16 cellular contexts compared by ENCODE assay signal in the genomic region with DNA sequence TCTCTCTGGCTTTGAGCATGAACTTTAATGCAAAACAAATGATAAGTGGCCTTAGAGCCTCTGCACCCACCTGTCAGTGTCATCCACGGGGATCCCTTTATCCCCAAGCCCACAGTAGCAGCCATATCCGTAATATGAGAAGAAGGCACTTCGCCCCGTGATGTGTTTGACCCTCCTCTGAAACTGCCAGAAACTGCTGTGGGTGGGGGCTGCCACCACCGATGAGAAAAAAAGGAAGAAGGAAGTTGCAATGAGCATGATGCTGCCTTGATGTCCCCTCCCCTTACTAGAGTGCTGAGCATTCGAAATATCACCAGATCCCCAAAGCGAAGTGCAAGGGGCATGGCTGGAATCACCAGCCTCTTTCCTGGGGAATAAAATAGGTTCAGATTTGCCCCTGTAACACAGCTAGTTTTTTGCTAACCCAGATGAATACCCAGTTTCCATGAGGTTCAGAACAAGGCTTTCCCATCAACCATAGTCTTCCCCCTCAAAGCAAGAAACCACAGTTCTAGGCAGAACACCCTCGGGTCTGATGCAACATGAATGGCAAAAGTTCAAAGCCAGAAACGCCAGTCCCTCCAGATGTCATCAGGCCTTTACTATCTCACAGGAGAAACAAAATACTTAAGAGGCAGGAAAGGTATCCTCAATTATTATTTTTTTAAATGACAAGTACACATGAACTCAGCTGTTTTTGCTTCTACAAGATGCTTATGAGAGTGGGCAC. TPM values are rescaled to one million over a fixed set of nuclear protein-coding genes. Genes with fewer than 3 reads are reported as not detected.
DNase-seq lines count a peak whose midpoint lies in the region; ATAC-seq and TF ChIP-seq lines count a peak whose summit lies in the region.
"Had no signal": no experiment of that assay in that cellular context is flagged by ENCODE, and none has a peak within 500 bp of the region (broad histone marks: within the 10 kb centered on the region; RNA-seq: fewer than 3 reads in every experiment).

No MANE protein-coding gene starts in this region.

- no peak for TF ChIP-seq CTCF in OCI-LY7 (conservative IDR thresholded peaks at IDR 0.05; ENCODE audit: low read length)
- TF ChIP-seq CTCF in fibroblast of mammary gland (conservative IDR thresholded peaks at IDR 0.05; ENCODE audit: control insufficient read depth, insufficient read depth, low read depth, low read length), result no peak
- no peak for TF ChIP-seq CTCF in neural progenitor cell (IDR thresholded peaks at IDR 0.05)

- intact Hi-C loops in Right ventricle myocardium inferior (cut with DNase I), result no loop called here
- intact Hi-C loops in cardiac septum (cut with DNase I), result no loop called here
- intact Hi-C loops in OCI-LY7 (cut with micrococcal nuclease; ENCODE audit: unreplicated experiment), result no loop called here

- POLR2A ChIA-PET in OCI-LY7 (lab: Charles Lee), result interaction anchor here (0.9 kb wide), 1 partner anchor 38 kb away, joined by 3 read pairs; no protein-coding TSS in a partner anchor

- BruUV-seq in OCI-LY7 (replicated peaks; lab: Mats Ljungman, UMichigan), result no TSS peak

- no peaks in the 10 kb centered on the region for H3K4me1 Mint-ChIP-seq in immature natural killer cell
- no peaks in the 10 kb centered on the region for H3K4me1 Mint-ChIP-seq in neural progenitor cell

- H4K20me1 ChIP-seq in OCI-LY7 (ENCODE audit: insufficient read depth, low read length) (no peaks in the 10 kb centered on the region), neural progenitor cell (ENCODE audit: low read depth) (no peaks in the 10 kb centered on the region)

- peak overlapping the region; percentile 0 for H3K4me3 ChIP-seq in OCI-LY7 (ENCODE audit: low read depth, low read length, poor library complexity, severe bottlenecking)
- no peak overlapping the region for H3K4me3 ChIP-seq in fibroblast of mammary gland (ENCODE audit: control insufficient read depth, low read depth, low read length)
- H3K4me3 ChIP-seq in neural progenitor cell, result no peak overlapping the region
- H3K4me3 ChIP-seq: vagina had no signal

- H3K4me3 Mint-ChIP-seq in immature natural killer cell (no peak overlapping the region), neural progenitor cell (no peak overlapping the region)
- H3K4me3 Mint-ChIP-seq: central memory CD8-positive, alpha-beta T cell; effector memory CD8-positive, alpha-beta T cell had no signal

- ATAC-seq in Right ventricle myocardium inferior, result peak; percentile 20
- no peak for ATAC-seq in GM21717 (IDR thresholded peaks at IDR 0.05; ENCODE audit: unreplicated experiment)
- ATAC-seq: effector memory CD8-positive, alpha-beta T cell; Panc1 had no signal

- H3K36me3 Mint-ChIP-seq in immature natural killer cell, result no peaks in the 10 kb centered on the region
- no peaks in the 10 kb centered on the region for H3K36me3 Mint-ChIP-seq in neural progenitor cell

- H3K27ac ChIP-seq in OCI-LY7 (ENCODE audit: low read depth, low read length, poor library complexity, severe bottlenecking) (no peak overlapping the region), neural progenitor cell (no peak overlapping the region)
- H3K27ac ChIP-seq: vagina, WERI-Rb-1 had no signal

- peaks cover 5% of the 10 kb centered on the region; the same call in 1 of the 2 replicates for H3K9me3 ChIP-seq in OCI-LY7 (ENCODE audit: low read length)
- no peaks in the 10 kb centered on the region for H3K9me3 ChIP-seq in neural progenitor cell (ENCODE audit: low read depth)
- H3K9me3 ChIP-seq: vagina had no signal

- peak overlapping the region in 2 of 6 donors; percentile 8 to 14 for H3K27ac Mint-ChIP-seq in immature natural killer cell
- no peak overlapping the region for H3K27ac Mint-ChIP-seq in neural progenitor cell
- H3K27ac Mint-ChIP-seq: progenitor cell of endocrine pancreas had no signal

- H3K4me1 ChIP-seq in OCI-LY7 (ENCODE audit: insufficient read depth, low read length, poor library complexity, severe bottlenecking), result peaks cover 75% of the 10 kb centered on the region
- no peaks in the 10 kb centered on the region for H3K4me1 ChIP-seq in neural progenitor cell
- H3K4me1 ChIP-seq: vagina had no signal

- H3F3A ChIP-seq in neural progenitor cell (ENCODE audit: low read depth), result no peaks in the 10 kb centered on the region

- no peak for DNase-seq in Right ventricle myocardium inferior (ENCODE audit: missing footprints)
- DNase-seq in cardiac septum (ENCODE audit: low spot score), result no peak
- peak; percentile 39 for DNase-seq in OCI-LY7 (ENCODE audit: low spot score)
- DNase-seq in fibroblast of mammary gland (ENCODE audit: low read depth), result peak; percentile 46
- DNase-seq in immature natural killer cell, result no peak
- no peak for DNase-seq in neural progenitor cell (ENCODE audit: low spot score)
- DNase-seq in NCI-H524 treated with DMSO at 0.1 percent for 48 hours (lab: John Stamatoyannopoulos, UW), result no peak
- DNase-seq: effector memory CD8-positive, alpha-beta T cell; NCI-H1694; SW 1271; WERI-Rb-1 had no signal

- peaks cover 18% of the 10 kb centered on the region for H3K27me3 ChIP-seq in neural progenitor cell
- H3K27me3 ChIP-seq: vagina had no signal

- H3K9me2 ChIP-seq in OCI-LY7 (ENCODE audit: insufficient read depth, low read length), result no peaks in the 10 kb centered on the region

- H3K27me3 Mint-ChIP-seq in immature natural killer cell (ENCODE audit: low read depth in 3 of 3), result peaks cover 3 to 5% (median 4%) of the 10 kb centered on the region in 3 donors
- peaks cover 16% of the 10 kb centered on the region for H3K27me3 Mint-ChIP-seq in neural progenitor cell (ENCODE audit: insufficient read depth, low read depth)
- H3K27me3 Mint-ChIP-seq: central memory CD8-positive, alpha-beta T cell; effector memory CD8-positive, alpha-beta T cell had no signal

- CTCF ChIA-PET in OCI-LY7 (lab: Charles Lee; ENCODE audit: unreplicated experiment), result interaction anchor here (0.6 to 2.0 kb wide), 2 partner anchors 20 to 23 kb away, joined by 4 to 15 read pairs; no protein-coding TSS in a partner anchor

- no peaks in the 10 kb centered on the region for H3K9me3 Mint-ChIP-seq in immature natural killer cell
- H3K9me3 Mint-ChIP-seq in neural progenitor cell, result no peaks in the 10 kb centered on the region

- H2AFZ ChIP-seq in OCI-LY7 (ENCODE audit: low read length) (peak overlapping the region; percentile 86), neural progenitor cell (replicated peaks) (no peak overlapping the region)

- H3K79me2 ChIP-seq in OCI-LY7 (ENCODE audit: insufficient read depth, low read depth, low read length), result no peaks in the 10 kb centered on the region
- H3K79me2 ChIP-seq in neural progenitor cell (ENCODE audit: low read depth), result no peaks in the 10 kb centered on the region

- H3K4me2 ChIP-seq in OCI-LY7 (ENCODE audit: low read length) (peak overlapping the region; percentile 40), neural progenitor cell (no peak overlapping the region)

- H3K9ac ChIP-seq in neural progenitor cell, result no peak overlapping the region

- no peaks in the 10 kb centered on the region; the same call in 1 of the 2 replicates for H3K36me3 ChIP-seq in OCI-LY7 (ENCODE audit: insufficient read depth, low read length)
- H3K36me3 ChIP-seq in neural progenitor cell, result no peaks in the 10 kb centered on the region
- H3K36me3 ChIP-seq: vagina, WERI-Rb-1 had no signal

RNA-seq across cellular contexts. Expression of gene UBXN10, which starts 10.8 kb away (rescaled TPM):
- total RNA-seq in Right ventricle myocardium inferior, result 1.9 TPM
- 0.30 TPM for total RNA-seq in cardiac septum
- 0.28 and 0.50 TPM in 2 replicates for total RNA-seq in OCI-LY7 (2014; rRNA removed; shearing (Covaris generic))
- total RNA-seq in OCI-LY7 (2022), result 0.35 and 0.42 TPM in 2 replicates
- polyA plus RNA-seq in immature natural killer cell, result 1 to 10 TPM; 1.6 to 2.6 (median 1.7) TPM
- 0.37 and 0.43 TPM in 2 replicates for total RNA-seq in neural progenitor cell (ENCODE audit: low replicate concordance)

RNA-seq across cellular contexts. Expression of gene PLA2G2C, which starts 11.2 kb away (rescaled TPM):
- total RNA-seq in Right ventricle myocardium inferior (not detected), cardiac septum (not detected), OCI-LY7 (2022) (0.57 and 0.83 TPM in 2 replicates), neural progenitor cell (ENCODE audit: low replicate concordance) (not detected in 2 replicates)
- total RNA-seq in OCI-LY7 (2014; rRNA removed; shearing (Covaris generic)), result 0.44 TPM in 1 of 2 replicates, not detected in the other
- not detected for polyA plus RNA-seq in immature natural killer cell
- total RNA-seq: progenitor cell of endocrine pancreas, vagina had no signal

RNA-seq across cellular contexts. Expression of gene PLA2G2F, which starts 36.0 kb away (rescaled TPM):
- total RNA-seq in Right ventricle myocardium inferior, result not detected
- not detected for total RNA-seq in cardiac septum
- not detected in 2 replicates for total RNA-seq in OCI-LY7 (2014; rRNA removed; shearing (Covaris generic))
- not detected in 2 replicates for total RNA-seq in OCI-LY7 (2022)
- polyA plus RNA-seq in immature natural killer cell, result not detected
- not detected in 2 replicates for total RNA-seq in neural progenitor cell (ENCODE audit: low replicate concordance)
- total RNA-seq: progenitor cell of endocrine pancreas, vagina had no signal

RNA-seq across cellular contexts. Expression of gene PLA2G2D, which starts 55.8 kb away (rescaled TPM):
- total RNA-seq in Right ventricle myocardium inferior (not detected), cardiac septum (not detected), OCI-LY7 (2022) (not detected in 2 replicates), neural progenitor cell (ENCODE audit: low replicate concordance) (not detected in 2 replicates)
- total RNA-seq in OCI-LY7 (2014; rRNA removed; shearing (Covaris generic)), result not detected in 2 replicates
- not detected for polyA plus RNA-seq in immature natural killer cell
- total RNA-seq: progenitor cell of endocrine pancreas, vagina had no signal

Comparison
In these comparisons a context has a peak if more than half of its experiments do, and no peak if none do; other contexts are left out.
1. DNase-seq: peak in OCI-LY7 (single experiment) and fibroblast of mammary gland (single experiment); none in Right ventricle myocardium inferior (single experiment), cardiac septum (single experiment), immature natural killer cell (0 of 3), neural progenitor cell (single experiment) and NCI-H524 treated with DMSO at 0.1 percent for 48 hours (single experiment).